In the genomic region with DNA sequence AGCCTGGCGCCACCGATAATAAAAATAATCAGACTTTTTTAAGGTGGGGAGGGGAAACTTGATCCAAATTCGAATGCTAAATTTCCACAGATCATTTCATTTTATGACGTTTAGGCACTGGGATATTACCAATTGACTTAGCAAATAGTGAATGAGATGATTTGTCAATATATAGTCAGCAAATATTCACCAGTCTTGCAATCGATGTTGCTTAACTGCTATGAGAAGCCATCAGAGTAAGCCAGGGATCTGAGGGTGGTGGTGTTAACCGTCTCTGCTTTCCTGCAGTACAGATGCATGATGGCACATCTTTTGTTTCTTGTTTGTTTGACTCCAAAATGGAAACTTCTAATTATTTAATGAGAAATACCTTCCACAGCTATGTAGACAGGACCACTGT, we compare ENCODE assay signal across 26 cellular contexts.
"Had no signal": no experiment of that assay in that cellular context is flagged by ENCODE, and none has a peak within 500 bp of the region (broad histone marks: within the 10 kb centered on the region; RNA-seq: fewer than 3 reads in every experiment).

No MANE protein-coding gene starts in this region.

- ATAC-seq: natural killer cell treated with Interleukin-12 subunit alpha and Interleukin-12 subunit beta and Interleukin-15 and Interleukin-18, amount 100 ng/mL, for 72 hours; right cardiac atrium; sciatic nerve; stimulated activated naive B cell treated with anti-CD40 and anti-IgM and Interleukin-4, amounts not matched to agents 10 μg/mL and 1 μg/mL and 100 μg/mL, for 72 hours; stimulated activated naive CD8-positive, alpha-beta T cell treated with anti-CD3 and anti-CD28 coated beads, Interleukin-15, Interleukin-2, amounts not matched to agents 100 U/mL and 50 U/mL, for 24 hours had no signal

- DNase-seq: hypothalamus; immature natural killer cell; islet precursor cell; left ventricle myocardium inferior; mesendoderm; naive B cell; ovary; retina; right cardiac atrium; stimulated activated CD4-positive, alpha-beta T cell treated with anti-CD3 and anti-CD28 coated beads, Interleukin-12 subunit alpha, Interleukin-12 subunit beta, amount 100 ng/mL, for 4 hours; stimulated activated CD4-positive, alpha-beta T cell treated with anti-CD3 and anti-CD28 coated beads, Interleukin-15, amount 100 ng/mL, for 24 hours; stimulated activated CD4-positive, alpha-beta T cell treated with anti-CD3 and anti-CD28 coated beads, Interleukin-2, amount 100 ng/mL, for 24 hours; stimulated activated CD4-positive, alpha-beta T cell treated with anti-CD3 and anti-CD28 coated beads, Interleukin-4, amount 100 ng/mL, for 1 hour; stimulated activated naive B cell treated with anti-CD40 and anti-IgM and Interleukin-4, amounts not matched to agents 10 μg/mL and 1 μg/mL and 100 μg/mL, for 72 hours; stimulated activated naive CD8-positive, alpha-beta T cell treated with anti-CD3 and anti-CD28 coated beads, Interleukin-15, Interleukin-2, amounts not matched to agents 100 U/mL and 50 U/mL, for 24 hours; stomach; testis; thyroid gland; transverse colon; upper lobe of left lung had no signal

- H3K4me1 ChIP-seq: prostate gland, testis, transverse colon had no signal

- H3K27me3 ChIP-seq: ovary, stomach, testis, thyroid gland, transverse colon, upper lobe of left lung, vagina had no signal

- H3K9me3 ChIP-seq: left ventricle myocardium inferior, ovary, prostate gland, stomach, testis, thyroid gland, transverse colon, upper lobe of left lung, vagina had no signal

- H3K36me3 ChIP-seq: left ventricle myocardium inferior, ovary, prostate gland, stomach, thyroid gland, transverse colon, upper lobe of left lung, vagina had no signal

- H3K4me3 ChIP-seq: left ventricle myocardium inferior, lung, ovary, prostate gland, skin epidermis, stomach, testis, thyroid gland, transverse colon, upper lobe of left lung, vagina had no signal

- H3K27ac ChIP-seq: left ventricle myocardium inferior, ovary, prostate gland, skin epidermis, stomach, testis, thyroid gland, transverse colon, upper lobe of left lung, vagina had no signal
